In the genomic region with DNA sequence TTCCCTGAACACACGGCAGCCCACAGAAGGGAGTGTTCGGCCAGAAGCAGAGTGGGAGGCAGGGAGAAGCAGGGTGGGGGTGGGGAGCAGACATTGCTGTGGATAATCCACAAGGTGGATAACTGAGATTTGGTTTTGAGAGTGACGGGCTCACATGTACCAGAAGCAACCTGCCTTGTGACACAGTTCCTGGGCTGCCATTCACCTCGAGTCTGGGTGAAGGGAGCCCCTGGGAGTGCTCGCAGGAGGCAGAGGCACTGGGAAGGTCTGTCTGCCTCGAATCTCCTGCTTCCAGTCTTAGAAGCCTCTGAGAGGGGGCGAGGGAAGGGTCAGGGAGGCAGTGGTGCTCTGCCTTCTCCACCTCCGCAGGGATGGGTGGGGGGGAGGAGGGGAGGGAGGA, we compare ENCODE assay signal across 25 cellular contexts. TPM values are rescaled to one million over a fixed set of nuclear protein-coding genes. Genes with fewer than 3 reads are reported as not detected.
A peak's percentile ranks its signal among the peaks of the same experiment; 100 is the strongest.
DNase-seq lines count a peak whose midpoint lies in the region; ATAC-seq and TF ChIP-seq lines count a peak whose summit lies in the region.
"Had no signal": no experiment of that assay in that cellular context is flagged by ENCODE, and none has a peak within 500 bp of the region (broad histone marks: within the 10 kb centered on the region; RNA-seq: fewer than 3 reads in every experiment).

No MANE protein-coding gene starts in this region.

- no peak for ATAC-seq in GM18909 (IDR thresholded peaks at IDR 0.05; ENCODE audit: poor library complexity, unreplicated experiment)
- ATAC-seq in GM19328 (IDR thresholded peaks at IDR 0.05; ENCODE audit: unreplicated experiment): no peak
- ATAC-seq: K562 had no signal

- no peak for TF ChIP-seq CTCF in brain (conservative IDR thresholded peaks at IDR 0.05)

- H3K4me1 Mint-ChIP-seq in brain: peaks cover 62% of the 10 kb centered on the region
- H3K4me1 Mint-ChIP-seq: CD8-positive, alpha-beta memory T cell had no signal

- no peaks in the 10 kb centered on the region for H3K36me3 Mint-ChIP-seq in brain
- H3K36me3 Mint-ChIP-seq: CD8-positive, alpha-beta memory T cell had no signal

- peaks cover 2% of the 10 kb centered on the region for H3K27me3 Mint-ChIP-seq in brain

- peak overlapping the region in 2 of 5 experiments; percentile 40 to 58 for H3K4me3 Mint-ChIP-seq in brain
- H3K4me3 Mint-ChIP-seq: CD8-positive, alpha-beta memory T cell; HFFc6 had no signal

- peaks cover 0 to 11% (median 0%) of the 10 kb centered on the region in 5 experiments for H3K9me3 Mint-ChIP-seq in brain
- H3K9me3 Mint-ChIP-seq: CD8-positive, alpha-beta memory T cell; H9; HFFc6 had no signal

- peak; percentile 13 for DNase-seq in activated effector memory CD4-positive, alpha-beta T cell treated with anti-CD3 and anti-CD28 coated beads, Interleukin-2, amount 50 U/mL, for 16 hours
- DNase-seq in activated effector memory CD4-positive, alpha-beta T cell treated with Interleukin-2 at 50 U/mL for 16 hours: no peak
- peak; percentile 62 for DNase-seq in mesenteric fat pad (ENCODE audit: low spot score)
- DNase-seq in GDM1 (lab: John Stamatoyannopoulos, UW): no peak
- no peak for DNase-seq in SIG-M5 treated with dmso at 0.1 percent for 504 hours (lab: John Stamatoyannopoulos, UW; ENCODE audit: unreplicated experiment)
- DNase-seq: ACHN; C1 segment of cervical spinal cord; Calu3; DMS153; HFFc6; NCI-H1092; NCI-H1436; NCI-H1930; NCI-H2227 treated with DMSO at 0.1 percent for 48 hours; NCI-H510A treated with DMSO at 0.1 percent for 48 hours; NCI-H774; NK-92 treated with Interleukin-12 subunit alpha and Interleukin-12 subunit beta, amount 100 ng/mL, for 24 hours; SJCRH30 had no signal

- peak overlapping the region; percentile 33 to 95 (median 90) for H3K27ac Mint-ChIP-seq in brain
- H3K27ac Mint-ChIP-seq: H9, HFFc6 had no signal

RNA-seq across cellular contexts. Expression of a gene that starts 24.6 kb away (rescaled TPM):
- 7.7 TPM for polyA plus RNA-seq in brain (ENCODE audit: insufficient read depth, low read depth, low replicate concordance)
- total RNA-seq in mesenteric fat pad: not detected
- total RNA-seq: Calu3, G401, H9, HFFc6, K562, SJCRH30 had no signal
- polyA plus RNA-seq: CD8-positive, alpha-beta memory T cell had no signal

Comparison
In these comparisons a context has a peak if more than half of its experiments do, and no peak if none do; other contexts are left out.
1. DNase-seq: peak in activated effector memory CD4-positive, alpha-beta T cell treated with anti-CD3 and anti-CD28 coated beads, Interleukin-2, amount 50 U/mL, for 16 hours (single experiment) and mesenteric fat pad (single experiment); none in activated effector memory CD4-positive, alpha-beta T cell treated with Interleukin-2 at 50 U/mL for 16 hours (single experiment), GDM1 (single experiment) and SIG-M5 treated with dmso at 0.1 percent for 504 hours (single experiment).